Comparison of ENCODE assay signal across 8 cellular contexts in the genomic region with DNA sequence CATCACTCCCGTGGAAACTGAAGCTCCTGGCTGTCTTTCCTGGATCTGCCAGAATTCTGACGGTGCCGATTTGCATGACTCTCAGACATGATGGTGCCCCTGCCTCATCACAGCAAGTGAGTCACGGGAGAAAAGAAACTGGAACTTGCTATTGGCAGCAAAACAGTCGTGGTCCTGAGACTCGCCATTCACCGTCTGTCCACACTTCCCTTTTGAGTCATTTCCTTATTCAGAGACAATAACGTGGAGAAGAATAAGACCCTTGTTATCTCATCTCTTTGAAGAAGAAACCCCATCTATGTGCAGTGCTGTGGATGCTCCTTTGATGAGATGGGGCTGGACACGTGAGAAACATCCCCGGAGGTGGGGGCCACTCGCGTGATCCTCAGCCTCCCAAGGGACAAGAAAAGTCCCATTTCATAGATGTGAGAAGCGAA. TPM values are rescaled to one million over a fixed set of nuclear protein-coding genes. Genes with fewer than 3 reads are reported as not detected.
DNase-seq lines count a peak whose midpoint lies in the region; ATAC-seq and TF ChIP-seq lines count a peak whose summit lies in the region.

No MANE protein-coding gene starts in this region.

- ATAC-seq in activated CD8-positive, alpha-beta memory T cell treated with anti-CD3 and anti-CD28 coated beads, Interleukin-2, amount 10 ng/mL, durations not matched to agents 7 days and 5 days, result peak; percentile 42
- peak; percentile 67 for ATAC-seq in HG02759 (IDR thresholded peaks at IDR 0.05; ENCODE audit: unreplicated experiment)
- peak; percentile 16 for ATAC-seq in left lobe of liver

- H3K27me3 Mint-ChIP-seq in activated CD8-positive, alpha-beta memory T cell treated with anti-CD3 and anti-CD28 coated beads, Interleukin-2, amount 10 ng/mL, durations not matched to agents 7 days and 5 days, result peaks cover 47% of the 10 kb centered on the region
- peaks cover 2% of the 10 kb centered on the region for H3K27me3 Mint-ChIP-seq in activated T-helper 2 cell treated with anti-CD3 and anti-CD28 coated beads, Interferon-gamma antibody, Interleukin-2, Interleukin-4, amounts not matched to agents 10 μg/mL and 5 μg/mL and 100 μg/mL, durations not matched to agents 14 hours and 24 hours and 36 hours (ENCODE audit: low read depth)

- no peaks in the 10 kb centered on the region for H3K79me2 ChIP-seq in OCI-LY1 (ENCODE audit: insufficient read depth, low read length)

- peak overlapping the region; percentile 73 for H3K4me2 ChIP-seq in OCI-LY1 (ENCODE audit: low read length)

- no peaks in the 10 kb centered on the region for H3F3A ChIP-seq in OCI-LY1 (ENCODE audit: insufficient read depth, low read length)

- H3K9ac ChIP-seq in OCI-LY1 (ENCODE audit: low read length), result peak overlapping the region; percentile 52

- H3K9me3 Mint-ChIP-seq in activated CD8-positive, alpha-beta memory T cell treated with anti-CD3 and anti-CD28 coated beads, Interleukin-2, amount 10 ng/mL, durations not matched to agents 7 days and 5 days (ENCODE audit: low read depth), result no peaks in the 10 kb centered on the region
- no peaks in the 10 kb centered on the region for H3K9me3 Mint-ChIP-seq in activated T-helper 2 cell treated with anti-CD3 and anti-CD28 coated beads, Interferon-gamma antibody, Interleukin-2, Interleukin-4, amounts not matched to agents 10 μg/mL and 5 μg/mL and 100 μg/mL, durations not matched to agents 14 hours and 24 hours and 36 hours

- H3K4me3 Mint-ChIP-seq in activated CD8-positive, alpha-beta memory T cell treated with anti-CD3 and anti-CD28 coated beads, Interleukin-2, amount 10 ng/mL, durations not matched to agents 7 days and 5 days, result peak overlapping the region; percentile 71
- H3K4me3 Mint-ChIP-seq in activated T-helper 2 cell treated with anti-CD3 and anti-CD28 coated beads, Interferon-gamma antibody, Interleukin-2, Interleukin-4, amounts not matched to agents 10 μg/mL and 5 μg/mL and 100 μg/mL, durations not matched to agents 14 hours and 24 hours and 36 hours (ENCODE audit: low read depth), result no peak overlapping the region

- intact Hi-C loops in activated T-helper 2 cell treated with anti-CD3 and anti-CD28 coated beads, Interferon-gamma antibody, Interleukin-2, Interleukin-4, amounts not matched to agents 10 μg/mL and 5 μg/mL and 100 μg/mL, durations not matched to agents 14 hours and 24 hours and 36 hours (cut with micrococcal nuclease), result no loop called here

- peak; percentile 51 for DNase-seq in activated CD8-positive, alpha-beta memory T cell treated with anti-CD3 and anti-CD28 coated beads, Interleukin-2, amount 10 ng/mL, durations not matched to agents 7 days and 5 days
- DNase-seq in activated CD8-positive, alpha-beta memory T cell treated with anti-CD3 and anti-CD28 coated beads, Interleukin-2, amount 50 U/mL, for 4 hours, result no peak
- DNase-seq in left lobe of liver (ENCODE audit: low spot score) (no peak), OCI-M1 (lab: John Stamatoyannopoulos, UW) (no peak), superior temporal gyrus (ENCODE audit: extremely low spot score) (no peak)
- DNase-seq in activated T-helper 2 cell treated with anti-CD3 and anti-CD28 coated beads, Interferon-gamma antibody, Interleukin-2, Interleukin-4, amounts not matched to agents 10 μg/mL and 5 μg/mL and 100 μg/mL, durations not matched to agents 14 hours and 24 hours and 36 hours (ENCODE audit: low spot score), result no peak

- CTCF ChIA-PET in activated CD8-positive, alpha-beta memory T cell treated with anti-CD3 and anti-CD28 coated beads, Interleukin-2, amount 10 ng/mL, durations not matched to agents 7 days and 5 days (lab: Charles Lee), result no interaction called here

- H4K20me1 ChIP-seq in OCI-LY1 (ENCODE audit: insufficient read depth, low read length), result no peaks in the 10 kb centered on the region

- H3K4me3 ChIP-seq in OCI-LY1 (ENCODE audit: low read depth, low read length, poor library complexity, severe bottlenecking), result peak overlapping the region; percentile 51

- peak overlapping the region; percentile 10 for H3K27ac Mint-ChIP-seq in activated CD8-positive, alpha-beta memory T cell treated with anti-CD3 and anti-CD28 coated beads, Interleukin-2, amount 10 ng/mL, durations not matched to agents 7 days and 5 days
- H3K27ac Mint-ChIP-seq in activated T-helper 2 cell treated with anti-CD3 and anti-CD28 coated beads, Interferon-gamma antibody, Interleukin-2, Interleukin-4, amounts not matched to agents 10 μg/mL and 5 μg/mL and 100 μg/mL, durations not matched to agents 14 hours and 24 hours and 36 hours, result no peak overlapping the region

- TF ChIP-seq CTCF in OCI-LY1 (IDR thresholded peaks at IDR 0.05; ENCODE audit: low read length), result no peak

- H3K9me3 ChIP-seq in OCI-LY1 (ENCODE audit: low read length), result no peaks in the 10 kb centered on the region

- peak overlapping the region; percentile 92 for H3K27ac ChIP-seq in OCI-LY1 (ENCODE audit: low read depth, low read length, poor library complexity, severe bottlenecking)

- no peaks in the 10 kb centered on the region for H3K27me3 ChIP-seq in OCI-LY1 (ENCODE audit: insufficient read depth, low read length)

- H3K36me3 ChIP-seq in OCI-LY1 (ENCODE audit: insufficient read depth, low read length), result no peaks in the 10 kb centered on the region

- peaks cover 31% of the 10 kb centered on the region for H3K4me1 Mint-ChIP-seq in activated CD8-positive, alpha-beta memory T cell treated with anti-CD3 and anti-CD28 coated beads, Interleukin-2, amount 10 ng/mL, durations not matched to agents 7 days and 5 days
- H3K4me1 Mint-ChIP-seq in activated T-helper 2 cell treated with anti-CD3 and anti-CD28 coated beads, Interferon-gamma antibody, Interleukin-2, Interleukin-4, amounts not matched to agents 10 μg/mL and 5 μg/mL and 100 μg/mL, durations not matched to agents 14 hours and 24 hours and 36 hours (ENCODE audit: low read depth), result peaks cover 7% of the 10 kb centered on the region

- peak overlapping the region; percentile 23; the same call in 1 of the 2 replicates for H2AFZ ChIP-seq in OCI-LY1 (ENCODE audit: low read length)

- no peaks in the 10 kb centered on the region for H3K9me2 ChIP-seq in OCI-LY1 (ENCODE audit: low read depth, low read length)

- H3K4me1 ChIP-seq in OCI-LY1 (ENCODE audit: insufficient read depth, low read length, severe bottlenecking), result peaks cover 65% of the 10 kb centered on the region

- peaks cover 3% of the 10 kb centered on the region for H3K36me3 Mint-ChIP-seq in activated CD8-positive, alpha-beta memory T cell treated with anti-CD3 and anti-CD28 coated beads, Interleukin-2, amount 10 ng/mL, durations not matched to agents 7 days and 5 days
- no peaks in the 10 kb centered on the region for H3K36me3 Mint-ChIP-seq in activated T-helper 2 cell treated with anti-CD3 and anti-CD28 coated beads, Interferon-gamma antibody, Interleukin-2, Interleukin-4, amounts not matched to agents 10 μg/mL and 5 μg/mL and 100 μg/mL, durations not matched to agents 14 hours and 24 hours and 36 hours (ENCODE audit: low read depth)

RNA-seq across cellular contexts. Expression of gene GPR31, which starts 4.2 kb away (rescaled TPM):
- total RNA-seq in activated CD8-positive, alpha-beta memory T cell treated with anti-CD3 and anti-CD28 coated beads, Interleukin-2, amount 10 ng/mL, durations not matched to agents 7 days and 5 days, result not detected
- not detected for total RNA-seq in left lobe of liver
- not detected in 2 replicates for total RNA-seq in activated T-helper 2 cell treated with anti-CD3 and anti-CD28 coated beads, Interferon-gamma antibody, Interleukin-2, Interleukin-4, amounts not matched to agents 10 μg/mL and 5 μg/mL and 100 μg/mL, durations not matched to agents 14 hours and 24 hours and 36 hours

RNA-seq across cellular contexts. Expression of gene CCR6, which starts 30.6 kb away (rescaled TPM):
- 1 to 10 TPM; 8.7 to 9.1 TPM for total RNA-seq in activated CD8-positive, alpha-beta memory T cell treated with anti-CD3 and anti-CD28 coated beads, Interleukin-2, amount 10 ng/mL, durations not matched to agents 7 days and 5 days
- not detected for total RNA-seq in left lobe of liver
- total RNA-seq in activated T-helper 2 cell treated with anti-CD3 and anti-CD28 coated beads, Interferon-gamma antibody, Interleukin-2, Interleukin-4, amounts not matched to agents 10 μg/mL and 5 μg/mL and 100 μg/mL, durations not matched to agents 14 hours and 24 hours and 36 hours, result not detected in 2 replicates

Comparison
In these comparisons a context has a peak if more than half of its experiments do, and no peak if none do; other contexts are left out.
1. ATAC-seq: peak in every context shown above with its lines; median percentile 67 in HG02759; 42 in activated CD8-positive, alpha-beta memory T cell treated with anti-CD3 and anti-CD28 coated beads, Interleukin-2, amount 10 ng/mL, durations not matched to agents 7 days and 5 days; 16 in left lobe of liver.